In the genomic region with DNA sequence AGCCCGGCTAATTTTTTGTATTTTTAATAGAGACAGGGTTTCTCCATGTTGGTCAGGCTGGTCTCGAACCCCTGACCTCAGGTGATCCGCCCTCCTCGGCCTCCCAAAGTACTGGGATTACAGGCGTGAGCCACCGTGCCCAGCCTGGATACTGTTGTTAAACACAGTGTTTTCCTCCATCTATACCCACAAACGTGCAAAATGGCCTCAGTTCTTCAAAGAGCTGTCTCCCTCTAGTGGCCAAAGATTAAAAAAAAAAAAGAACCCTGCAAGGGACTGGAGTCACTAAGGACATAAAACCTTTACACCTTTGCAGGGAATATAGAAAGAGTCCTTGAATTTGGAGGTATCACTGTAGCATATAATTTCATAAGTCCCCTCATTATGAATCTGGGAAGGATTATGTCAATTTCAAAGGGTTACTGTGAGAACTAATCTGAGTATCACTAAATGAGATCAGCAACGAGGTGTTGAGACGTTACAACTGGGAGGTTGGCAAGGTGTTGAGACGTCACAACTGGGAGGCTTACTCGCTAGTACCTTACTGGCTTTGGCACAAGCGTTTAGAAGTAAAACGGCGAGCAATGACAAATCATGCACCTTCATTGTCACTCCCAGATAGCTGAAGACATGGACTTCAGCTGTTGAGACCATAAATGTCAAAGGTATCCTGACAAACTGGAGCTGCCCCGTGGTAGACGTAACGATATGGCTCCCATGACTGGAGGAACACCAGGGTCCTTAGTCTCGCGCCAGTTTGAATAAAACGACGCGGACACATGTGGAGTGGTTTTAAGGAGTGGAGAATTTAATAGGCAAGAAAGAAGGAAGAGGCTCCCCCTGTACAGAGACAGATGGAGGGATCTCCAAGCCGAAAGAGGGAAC, we compare ENCODE assay signal across 8 cellular contexts. TPM values are rescaled to one million over a fixed set of nuclear protein-coding genes. Genes with fewer than 3 reads are reported as not detected.
DNase-seq lines count a peak whose midpoint lies in the region; ATAC-seq and TF ChIP-seq lines count a peak whose summit lies in the region.

No MANE protein-coding gene starts in this region.

- H3K27ac Mint-ChIP-seq in activated T-helper 2 cell treated with anti-CD3 and anti-CD28 coated beads, Interferon-gamma antibody, Interleukin-2, Interleukin-4, amounts not matched to agents 10 μg/mL and 5 μg/mL and 100 μg/mL, durations not matched to agents 14 hours and 24 hours and 36 hours: peak overlapping the region; percentile 67

- peak; percentile 60 for TF ChIP-seq CTCF in cardiac muscle cell (IDR thresholded peaks at IDR 0.05; ENCODE audit: low read depth, low read length)
- peak; percentile 40 to 70 for TF ChIP-seq CTCF in right atrium auricular region (IDR thresholded peaks at IDR 0.05)
- TF ChIP-seq CTCF in spleen (IDR thresholded peaks at IDR 0.05 in 8 of 11, conservative IDR thresholded peaks at IDR 0.05 in 3 of 11): peak in 9 of 11 experiments; percentile 41 to 73 (median 62)

- H3K4me3 Mint-ChIP-seq in activated T-helper 2 cell treated with anti-CD3 and anti-CD28 coated beads, Interferon-gamma antibody, Interleukin-2, Interleukin-4, amounts not matched to agents 10 μg/mL and 5 μg/mL and 100 μg/mL, durations not matched to agents 14 hours and 24 hours and 36 hours (ENCODE audit: low read depth): no peak overlapping the region

- ATAC-seq in HG02938 (IDR thresholded peaks at IDR 0.05; ENCODE audit: unreplicated experiment) (peak; percentile 78), GM21576 (IDR thresholded peaks at IDR 0.05; ENCODE audit: unreplicated experiment) (no peak)

- peaks cover 17% of the 10 kb centered on the region for H3K4me1 Mint-ChIP-seq in activated T-helper 2 cell treated with anti-CD3 and anti-CD28 coated beads, Interferon-gamma antibody, Interleukin-2, Interleukin-4, amounts not matched to agents 10 μg/mL and 5 μg/mL and 100 μg/mL, durations not matched to agents 14 hours and 24 hours and 36 hours (ENCODE audit: low read depth)

- H3K36me3 Mint-ChIP-seq in activated T-helper 2 cell treated with anti-CD3 and anti-CD28 coated beads, Interferon-gamma antibody, Interleukin-2, Interleukin-4, amounts not matched to agents 10 μg/mL and 5 μg/mL and 100 μg/mL, durations not matched to agents 14 hours and 24 hours and 36 hours (ENCODE audit: low read depth): no peaks in the 10 kb centered on the region

- no peaks in the 10 kb centered on the region for H3K36me3 ChIP-seq in cardiac muscle cell
- H3K36me3 ChIP-seq in right atrium auricular region: no peaks in the 10 kb centered on the region
- no peaks in the 10 kb centered on the region for H3K36me3 ChIP-seq in spleen

- H3K4me1 ChIP-seq in cardiac muscle cell (ENCODE audit: low read depth) (no peaks in the 10 kb centered on the region), right atrium auricular region (no peaks in the 10 kb centered on the region), spleen (peaks cover 0 to 14% (median 0%) of the 10 kb centered on the region in 6 donors)

- intact Hi-C loops in cardiac septum (cut with DNase I): loop anchor here (5.0 kb wide), 1 partner anchor 414 kb away; no protein-coding TSS in a partner anchor
- intact Hi-C loops in activated T-helper 2 cell treated with anti-CD3 and anti-CD28 coated beads, Interferon-gamma antibody, Interleukin-2, Interleukin-4, amounts not matched to agents 10 μg/mL and 5 μg/mL and 100 μg/mL, durations not matched to agents 14 hours and 24 hours and 36 hours (cut with micrococcal nuclease): loop anchor here (1.0 to 2.0 kb wide), 3 partner anchors 14 to 411 kb away; no protein-coding TSS in a partner anchor
- intact Hi-C loops in spleen (cut with DNase I; ENCODE audit: low total_unique reads): no loop called here

- peak; percentile 71 for DNase-seq in cardiac muscle cell (ENCODE audit: low read depth in 1 of 2, low spot score in 1 of 2)
- DNase-seq in cardiac septum (ENCODE audit: low spot score): no peak
- peak; percentile 49 for DNase-seq in NCI-H460 (ENCODE audit: extremely low read depth, low read depth)
- no peak for DNase-seq in activated T-helper 2 cell treated with anti-CD3 and anti-CD28 coated beads, Interferon-gamma antibody, Interleukin-2, Interleukin-4, amounts not matched to agents 10 μg/mL and 5 μg/mL and 100 μg/mL, durations not matched to agents 14 hours and 24 hours and 36 hours (ENCODE audit: low spot score)
- DNase-seq in right atrium auricular region (ENCODE audit: low spot score): no peak
- no peak for DNase-seq in spleen

- TF ChIP-seq POLR2A in spleen (IDR thresholded peaks at IDR 0.05): no peak

- no peaks in the 10 kb centered on the region for H3K27me3 ChIP-seq in cardiac muscle cell
- no peaks in the 10 kb centered on the region for H3K27me3 ChIP-seq in right atrium auricular region
- H3K27me3 ChIP-seq in spleen (replicated peaks in 1 of 7): no peaks in the 10 kb centered on the region

- H3K27ac ChIP-seq in cardiac muscle cell: no peak overlapping the region
- no peak overlapping the region for H3K27ac ChIP-seq in right atrium auricular region
- no peak overlapping the region for H3K27ac ChIP-seq in spleen

- WGBS in spleen, 5 donors: 67 to 74% (median 70%) methylated on average over 23 of the region's 23 CpGs

- no peaks in the 10 kb centered on the region for H3K9me3 Mint-ChIP-seq in activated T-helper 2 cell treated with anti-CD3 and anti-CD28 coated beads, Interferon-gamma antibody, Interleukin-2, Interleukin-4, amounts not matched to agents 10 μg/mL and 5 μg/mL and 100 μg/mL, durations not matched to agents 14 hours and 24 hours and 36 hours

- no peaks in the 10 kb centered on the region for H3K9me3 ChIP-seq in cardiac muscle cell (ENCODE audit: low read depth)
- no peaks in the 10 kb centered on the region for H3K9me3 ChIP-seq in right atrium auricular region
- H3K9me3 ChIP-seq in spleen: peaks cover 0 to 5% (median 0%) of the 10 kb centered on the region in 8 donors

- peaks cover 3% of the 10 kb centered on the region for H3K27me3 Mint-ChIP-seq in activated T-helper 2 cell treated with anti-CD3 and anti-CD28 coated beads, Interferon-gamma antibody, Interleukin-2, Interleukin-4, amounts not matched to agents 10 μg/mL and 5 μg/mL and 100 μg/mL, durations not matched to agents 14 hours and 24 hours and 36 hours (ENCODE audit: low read depth)

- H3K4me3 ChIP-seq in cardiac muscle cell (no peak overlapping the region), right atrium auricular region (no peak overlapping the region), spleen (no peak overlapping the region)

RNA-seq across cellular contexts. Expression of a gene that starts 33.4 kb away (rescaled TPM):
- total RNA-seq in cardiac muscle cell: not detected in 2 replicates
- polyA plus RNA-seq in cardiac muscle cell: not detected in 2 replicates
- total RNA-seq in cardiac septum: 0.05 TPM
- total RNA-seq in NCI-H460 (2014; rRNA removed; shearing (Covaris generic)): not detected in 2 replicates
- not detected in 2 replicates for polyA plus RNA-seq in NCI-H460 (2014; cell fraction: nucleus; rRNA removed)
- total RNA-seq in activated T-helper 2 cell treated with anti-CD3 and anti-CD28 coated beads, Interferon-gamma antibody, Interleukin-2, Interleukin-4, amounts not matched to agents 10 μg/mL and 5 μg/mL and 100 μg/mL, durations not matched to agents 14 hours and 24 hours and 36 hours: 0.14 and 0.41 TPM in 2 replicates
- total RNA-seq in right atrium auricular region: not detected
- total RNA-seq in spleen: 1 to 10 TPM in 5 of 7 donors, under 1 TPM in 2; 0.74 to 2.4 (median 1.2) TPM
- 1 to 10 TPM in 1 of 3 donors, under 1 TPM in 2; 0.23 to 1.3 (median 0.33) TPM for polyA plus RNA-seq in spleen

Comparison
In these comparisons a context has a peak if more than half of its experiments do, and no peak if none do; other contexts are left out.
1. DNase-seq: peak in cardiac muscle cell (2 of 2) and NCI-H460 (single experiment); none in cardiac septum (single experiment), activated T-helper 2 cell treated with anti-CD3 and anti-CD28 coated beads, Interferon-gamma antibody, Interleukin-2, Interleukin-4, amounts not matched to agents 10 μg/mL and 5 μg/mL and 100 μg/mL, durations not matched to agents 14 hours and 24 hours and 36 hours (single experiment), right atrium auricular region (single experiment) and spleen (single experiment).
2. Peak in every context shown above with its lines, with median percentiles within 50 percentile points of each other: CTCF ChIP-seq.